Comparison of ENCODE assay signal across 35 cellular contexts in genomic region chr14:95151561-95151960, GRCh38. TPM values are rescaled to one million over a fixed set of nuclear protein-coding genes. Genes with fewer than 3 reads are reported as not detected.
DNase-seq lines count a peak whose midpoint lies in the region; ATAC-seq, FAIRE-seq and TF ChIP-seq lines count a peak whose summit lies in the region.
"Had no signal": no experiment of that assay in that cellular context is flagged by ENCODE, and none has a peak within 500 bp of the region (broad histone marks: within the 10 kb centered on the region; RNA-seq: fewer than 3 reads in every experiment).

No MANE protein-coding gene starts in this region.

- H2BK12ac ChIP-seq in trophoblast cell (ENCODE audit: low read length): no peak overlapping the region

- peaks cover 13% of the 10 kb centered on the region for H3K79me2 ChIP-seq in trophoblast cell (ENCODE audit: control insufficient read depth, insufficient read depth, low read length, poor library complexity)

- no peak overlapping the region for H3K23ac ChIP-seq in trophoblast cell (ENCODE audit: low read length)

- H3K18ac ChIP-seq in trophoblast cell (ENCODE audit: low read length): no peak overlapping the region

- peak overlapping the region; percentile 94 for H3K4ac ChIP-seq in trophoblast cell (ENCODE audit: low read depth, low read length)

- intact Hi-C loops in CD4-positive, alpha-beta T cell (cut with DNase I, micrococcal nuclease): loop anchor here in 1 of 2 experiments (10.0 kb wide), 1 partner anchor 1643 kb away; the partner anchor contains the start of gene VRK1

- no peak overlapping the region for H4K12ac ChIP-seq in trophoblast cell (ENCODE audit: low read depth, low read length)

- peak overlapping the region; percentile 9 for H3K4me3 Mint-ChIP-seq in CD4-positive, alpha-beta T cell
- H3K4me3 Mint-ChIP-seq: activated CD4-positive, alpha-beta memory T cell treated with anti-CD3 and anti-CD28 coated beads for 36 hours; activated T-helper 1 cell treated with anti-CD3 and anti-CD28 coated beads, Interleukin-12 subunit alpha, Interleukin-12 subunit beta, Interleukin-2, Interleukin-4 antibody, amounts not matched to agents 30 ng/mL and 10 ng/mL and 1 ng/mL, durations not matched to agents 14 hours and 24 hours and 36 hours; HFFc6; stimulated activated effector memory CD8-positive, alpha-beta T cell treated with anti-CD3 and anti-CD28 coated beads, Interleukin-12 subunit alpha, Interleukin-12 subunit beta, amount 100 ng/mL, for 72 hours; T-helper 17 cell had no signal

- H4K91ac ChIP-seq in trophoblast cell (ENCODE audit: low read depth, low read length): no peak overlapping the region

- no peak overlapping the region for H2AK5ac ChIP-seq in trophoblast cell (ENCODE audit: low read length)

- no CpG with 5 or more reads among the region's 8 CpGs for WGBS in trophoblast cell (ENCODE audit: extremely low coverage, insufficient coverage, insufficient read length)

- H3K36me3 Mint-ChIP-seq in CD4-positive, alpha-beta T cell (ENCODE audit: low read depth): peaks cover 24% of the 10 kb centered on the region

- FAIRE-seq in RCC 7860 (lab: Jason Lieb, UNC): peak; percentile 67
- FAIRE-seq: H1, keratinocyte, TTC549 had no signal

- no peaks in the 10 kb centered on the region for H3K27me3 Mint-ChIP-seq in CD4-positive, alpha-beta T cell
- H3K27me3 Mint-ChIP-seq: activated CD4-positive, alpha-beta memory T cell treated with anti-CD3 and anti-CD28 coated beads for 36 hours; T-helper 17 cell had no signal

- DNase-seq in CD4-positive, alpha-beta T cell: no peak
- DNase-seq in RCC 7860 (ENCODE audit: low spot score) (peak; percentile 51), fibroblast of mammary gland (ENCODE audit: low read depth) (peak; percentile 34), trophoblast cell (no peak), inferior parietal cortex (ENCODE audit: extremely low spot score) (no peak)
- DNase-seq: activated CD4-positive, alpha-beta memory T cell treated with anti-CD3 and anti-CD28 coated beads for 36 hours; activated CD8-positive, alpha-beta memory T cell treated with anti-CD3 and anti-CD28 coated beads, Interleukin-2, amount 50 U/mL, for 48 hours; activated naive CD4-positive, alpha-beta T cell treated with Interleukin-2 at 50 U/mL for 16 hours; amniotic stem cell; dorsolateral prefrontal cortex; GDM1; HFFc6; KBM-7; MG63; NCI-H2081; NCI-H526; occipital lobe; PC-3; psoas muscle; sigmoid colon; SK-N-SH; stimulated activated CD4-positive, alpha-beta T cell treated with anti-CD3 and anti-CD28 coated beads, Interleukin-15, amount 100 ng/mL, for 24 hours; stimulated activated CD4-positive, alpha-beta T cell treated with anti-CD3 and anti-CD28 coated beads, Interleukin-4, amount 100 ng/mL, for 4 hours; T-helper 17 cell; upper lobe of left lung had no signal

- no peak overlapping the region for H2AFZ ChIP-seq in trophoblast cell (ENCODE audit: insufficient read depth, low read length, poor library complexity)

- H3K27ac Mint-ChIP-seq in CD4-positive, alpha-beta T cell: no peak overlapping the region
- H3K27ac Mint-ChIP-seq: activated CD4-positive, alpha-beta memory T cell treated with anti-CD3 and anti-CD28 coated beads for 36 hours; activated T-helper 1 cell treated with anti-CD3 and anti-CD28 coated beads, Interleukin-12 subunit alpha, Interleukin-12 subunit beta, Interleukin-2, Interleukin-4 antibody, amounts not matched to agents 30 ng/mL and 10 ng/mL and 1 ng/mL, durations not matched to agents 14 hours and 24 hours and 36 hours; HFFc6; stimulated activated effector memory CD8-positive, alpha-beta T cell treated with anti-CD3 and anti-CD28 coated beads, Interleukin-12 subunit alpha, Interleukin-12 subunit beta, amount 100 ng/mL, for 72 hours; T-helper 17 cell had no signal

- no peaks in the 10 kb centered on the region for H3K27me3 ChIP-seq in CD4-positive, alpha-beta T cell (ENCODE audit: control insufficient read depth, insufficient read depth, low read length)
- no peaks in the 10 kb centered on the region for H3K27me3 ChIP-seq in trophoblast cell (ENCODE audit: insufficient read depth, low read length)
- H3K27me3 ChIP-seq: dorsolateral prefrontal cortex, MG63, sigmoid colon, upper lobe of left lung had no signal

- H3K79me1 ChIP-seq in trophoblast cell (ENCODE audit: low read length): peaks cover 1% of the 10 kb centered on the region

- H4K8ac ChIP-seq in trophoblast cell (ENCODE audit: low read depth, low read length): no peak overlapping the region

- peaks cover 0 to 3% of the 10 kb centered on the region in 2 experiments for H3K4me1 ChIP-seq in trophoblast cell (ENCODE audit: control insufficient read depth in 1 of 2, insufficient read depth in 2 of 2, low read length in 2 of 2)

- H3K9me3 Mint-ChIP-seq in CD4-positive, alpha-beta T cell: no peaks in the 10 kb centered on the region
- H3K9me3 Mint-ChIP-seq: HFFc6 had no signal

- no peak overlapping the region for H3K4me3 ChIP-seq in fibroblast of mammary gland (ENCODE audit: control insufficient read depth, low read depth, low read length)
- no peak overlapping the region for H3K4me3 ChIP-seq in trophoblast cell (ENCODE audit: low read depth, low read length)
- H3K4me3 ChIP-seq: MG63, psoas muscle, sigmoid colon, upper lobe of left lung had no signal

- no peak for TF ChIP-seq CTCF in CD4-positive, alpha-beta T cell (IDR thresholded peaks at IDR 0.05)
- no peak for TF ChIP-seq CTCF in fibroblast of mammary gland (conservative IDR thresholded peaks at IDR 0.05; ENCODE audit: control insufficient read depth, insufficient read depth, low read depth, low read length)

- no peak overlapping the region for H3K4me2 ChIP-seq in trophoblast cell (ENCODE audit: low read length)
- H3K4me2 ChIP-seq: SK-N-SH had no signal

- H3K4me1 Mint-ChIP-seq in CD4-positive, alpha-beta T cell (ENCODE audit: low read depth): peaks cover 93% of the 10 kb centered on the region

- no peak overlapping the region for H3K27ac ChIP-seq in CD4-positive, alpha-beta T cell (ENCODE audit: low read depth, low read length)
- H3K27ac ChIP-seq in trophoblast cell (ENCODE audit: low read depth, low read length): no peak overlapping the region
- H3K27ac ChIP-seq: C4-2B, psoas muscle, upper lobe of left lung had no signal

- H2BK5ac ChIP-seq in trophoblast cell (ENCODE audit: low read depth, low read length, poor library complexity): no peak overlapping the region

- no peak overlapping the region for H2BK120ac ChIP-seq in trophoblast cell (ENCODE audit: insufficient read depth, low read length, poor library complexity)

- no peak for ATAC-seq in CD4-positive, alpha-beta T cell (ENCODE audit: poor library complexity)
- ATAC-seq in GM21528 (IDR thresholded peaks at IDR 0.05; ENCODE audit: low FRiP score, unreplicated experiment) (no peak), HG03159 (IDR thresholded peaks at IDR 0.05; ENCODE audit: unreplicated experiment) (no peak), HG02798 (IDR thresholded peaks at IDR 0.05; ENCODE audit: poor library complexity, unreplicated experiment) (no peak)
- ATAC-seq: activated CD4-positive, CD25-positive, alpha-beta regulatory T cell treated with anti-CD3 and anti-CD28 coated beads, Interleukin-2, amount 50 U/mL, for 24 hours; PC-3; psoas muscle; T-helper 17 cell had no signal

- H3K9ac ChIP-seq in trophoblast cell (ENCODE audit: low read length): no peak overlapping the region
- H3K9ac ChIP-seq: SK-N-SH had no signal

- H3K14ac ChIP-seq in trophoblast cell (ENCODE audit: low read length): no peak overlapping the region

- CTCF ChIA-PET in CD4-positive, alpha-beta T cell (lab: Charles Lee): no interaction called here

- POLR2A ChIA-PET in CD4-positive, alpha-beta T cell (lab: Charles Lee): no interaction called here

- H3K9me3 ChIP-seq in CD4-positive, alpha-beta T cell (ENCODE audit: control insufficient read depth, low read length): no peaks in the 10 kb centered on the region
- H3K9me3 ChIP-seq in trophoblast cell (ENCODE audit: insufficient read depth, low read depth, low read length): no peaks in the 10 kb centered on the region
- H3K9me3 ChIP-seq: MG63, psoas muscle, sigmoid colon, SK-N-SH, upper lobe of left lung had no signal

- no peaks in the 10 kb centered on the region for H3K36me3 ChIP-seq in trophoblast cell (ENCODE audit: control insufficient read depth in 1 of 2, insufficient read depth in 2 of 2, low read length in 2 of 2)
- H3K36me3 ChIP-seq: MG63, sigmoid colon, upper lobe of left lung had no signal

RNA-seq across cellular contexts. Expression of gene DICER1, which starts 5.8 kb away (rescaled TPM):
- 10 to 100 TPM; 53.7 to 66.0 TPM for total RNA-seq in CD4-positive, alpha-beta T cell
- polyA plus RNA-seq in trophoblast cell (2013): 91.5 and 95.6 TPM in 2 replicates

Comparison
In these comparisons a context has a peak if more than half of its experiments do, and no peak if none do; other contexts are left out.
1. DNase-seq: peak in RCC 7860 (single experiment) and fibroblast of mammary gland (single experiment); none in CD4-positive, alpha-beta T cell (0 of 10), trophoblast cell (0 of 2) and inferior parietal cortex (single experiment).